In the genomic region with DNA sequence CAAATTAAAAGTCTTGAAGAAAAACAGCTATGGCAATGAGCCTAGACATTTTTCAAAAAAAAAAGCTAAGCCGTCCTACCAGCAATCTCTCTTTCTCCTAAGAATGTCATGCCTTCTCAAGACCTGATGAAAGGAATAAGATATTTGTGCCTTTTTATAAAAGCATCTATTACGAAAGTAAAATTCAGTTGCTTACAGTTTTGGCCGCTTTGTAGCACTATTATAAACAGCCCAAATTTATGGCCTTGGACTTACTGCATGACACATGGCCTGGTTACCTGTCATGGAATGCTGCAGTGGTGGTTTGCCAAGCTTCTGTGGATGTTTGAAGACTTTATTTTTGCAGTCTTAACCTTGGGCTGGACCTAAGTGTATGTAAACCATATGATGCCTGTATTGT, we compare ENCODE assay signal across 20 cellular contexts. TPM values are rescaled to one million over a fixed set of nuclear protein-coding genes. Genes with fewer than 3 reads are reported as not detected.
DNase-seq lines count a peak whose midpoint lies in the region; ATAC-seq and TF ChIP-seq lines count a peak whose summit lies in the region.
"Had no signal": no experiment of that assay in that cellular context is flagged by ENCODE, and none has a peak within 500 bp of the region (broad histone marks: within the 10 kb centered on the region; RNA-seq: fewer than 3 reads in every experiment).

No MANE protein-coding gene starts in this region.

- H3K79me2 ChIP-seq in hepatocyte: no peaks in the 10 kb centered on the region

- no peaks in the 10 kb centered on the region for H3K27me3 ChIP-seq in adrenal gland
- H3K27me3 ChIP-seq in hepatocyte: no peaks in the 10 kb centered on the region
- H3K27me3 ChIP-seq in rectal smooth muscle tissue (ENCODE audit: control insufficient read depth, insufficient read depth, low read length): no peaks in the 10 kb centered on the region
- H3K27me3 ChIP-seq: SJCRH30 had no signal

- peak overlapping the region; percentile 8 for H3K4me2 ChIP-seq in hepatocyte
- H3K4me2 ChIP-seq: KMS-11 had no signal

- peaks cover 3 to 18% of the 10 kb centered on the region in 2 donors for H3K4me1 ChIP-seq in adrenal gland (replicated peaks in 1 of 2)
- no peaks in the 10 kb centered on the region for H3K4me1 ChIP-seq in hepatocyte (ENCODE audit: insufficient read depth)
- H3K4me1 ChIP-seq in rectal smooth muscle tissue (ENCODE audit: control insufficient read depth, insufficient read depth, low read length): peaks cover 14% of the 10 kb centered on the region
- H3K4me1 ChIP-seq: SJCRH30 had no signal

- 38 to 44% (median 43%) methylated on average over 3 of the region's 3 CpGs for WGBS in adrenal gland, 4 donors
- WGBS in hepatocyte (ENCODE audit: low lambda C conversion rate, missing lambda C conversion rate): 66% methylated on average over 3 of the region's 3 CpGs

- intact Hi-C loops in adrenal gland (cut with DNase I): no loop called here

- peak overlapping the region; percentile 8 to 51 (median 28) for H3K27ac ChIP-seq in adrenal gland
- no peak overlapping the region for H3K27ac ChIP-seq in hepatocyte
- H3K27ac ChIP-seq in rectal smooth muscle tissue (ENCODE audit: low read depth, low read length): peak overlapping the region; percentile 55
- H3K27ac ChIP-seq: KMS-11, SJCRH30 had no signal

- no peak overlapping the region for H3K9ac ChIP-seq in rectal smooth muscle tissue (ENCODE audit: low read length)
- H3K9ac ChIP-seq: KMS-11 had no signal

- no peak for TF ChIP-seq POLR2A in adrenal gland (IDR thresholded peaks at IDR 0.05)

- TF ChIP-seq CTCF in adrenal gland (IDR thresholded peaks at IDR 0.05): no peak
- no peak for TF ChIP-seq CTCF in hepatocyte (IDR thresholded peaks at IDR 0.05; ENCODE audit: poor library complexity)

- ATAC-seq in GM21576 (IDR thresholded peaks at IDR 0.05; ENCODE audit: unreplicated experiment) (no peak), HG02798 (IDR thresholded peaks at IDR 0.05; ENCODE audit: poor library complexity, unreplicated experiment) (no peak)
- ATAC-seq: CD8-positive, alpha-beta T cell had no signal

- H4K20me1 ChIP-seq in hepatocyte (ENCODE audit: insufficient read depth, poor library complexity, severe bottlenecking): no peaks in the 10 kb centered on the region

- no peaks in the 10 kb centered on the region for H3K9me2 ChIP-seq in hepatocyte (replicated peaks; ENCODE audit: insufficient read depth)

- H3K36me3 ChIP-seq in adrenal gland (replicated peaks in 1 of 2) (peaks cover 0 to 3% of the 10 kb centered on the region in 2 donors), hepatocyte (replicated peaks; ENCODE audit: insufficient read depth, low read depth) (no peaks in the 10 kb centered on the region), rectal smooth muscle tissue (ENCODE audit: control insufficient read depth, insufficient read depth, low read length) (no peaks in the 10 kb centered on the region)

- H3K9me3 ChIP-seq in adrenal gland (replicated peaks in 1 of 3) (no peaks in the 10 kb centered on the region), hepatocyte (ENCODE audit: low read depth) (no peaks in the 10 kb centered on the region)
- H3K9me3 ChIP-seq: SJCRH30 had no signal

- no peak overlapping the region for H2AFZ ChIP-seq in hepatocyte

- peak; percentile 24 for DNase-seq in GM03348 (ENCODE audit: low spot score)
- peak in 6 of 7 donors; percentile 35 to 77 (median 58) for DNase-seq in adrenal gland
- no peak for DNase-seq in hepatocyte (ENCODE audit: low spot score)
- no peak for DNase-seq in NCI-H526 treated with DMSO at 0.1 percent for 48 hours (lab: John Stamatoyannopoulos, UW)
- no peak for DNase-seq in GDM1 (lab: John Stamatoyannopoulos, UW)
- DNase-seq: 8988T; AML-193; C1 segment of cervical spinal cord; CD8-positive, alpha-beta T cell; NCI-H1105 treated with DMSO at 0.1 percent for 48 hours; NCI-H2029 treated with DMSO at 0.1 percent for 48 hours; NCI-H2171; NCI-H345; NCI-H524; NCI-H82; SJCRH30 had no signal

- H3K4me3 ChIP-seq in adrenal gland (no peak overlapping the region), hepatocyte (no peak overlapping the region), rectal smooth muscle tissue (ENCODE audit: low read length) (no peak overlapping the region)
- H3K4me3 ChIP-seq: SJCRH30 had no signal

RNA-seq across cellular contexts. Expression of gene VAPB, which starts 22.2 kb away (rescaled TPM):
- total RNA-seq in adrenal gland: 100 to 1,000 TPM in 1 of 8 donors, 10 to 100 TPM in 7; 24.6 to 103 (median 53.2) TPM
- 100 to 1,000 TPM in 1 of 3 donors, 10 to 100 TPM in 2; 27.0 to 162 (median 33.9) TPM for polyA plus RNA-seq in adrenal gland
- total RNA-seq in hepatocyte: 26.8 and 32.1 TPM in 2 replicates
- 40.1 and 49.6 TPM in 2 replicates for polyA plus RNA-seq in hepatocyte

RNA-seq across cellular contexts. Expression of gene RAB22A, which starts 57.4 kb away (rescaled TPM):
- total RNA-seq in adrenal gland: 10 to 100 TPM; 22.4 to 46.3 (median 28.2) TPM
- 10 to 100 TPM in 1 of 3 donors, 1 to 10 TPM in 2; 6.7 to 31.9 (median 8.0) TPM for polyA plus RNA-seq in adrenal gland
- 24.0 and 26.9 TPM in 2 replicates for total RNA-seq in hepatocyte
- polyA plus RNA-seq in hepatocyte: 16.7 and 18.4 TPM in 2 replicates

Comparison
In these comparisons a context has a peak if more than half of its experiments do, and no peak if none do; other contexts are left out.
1. DNase-seq: peak in GM03348 (single experiment) and adrenal gland (6 of 7); none in hepatocyte (single experiment), NCI-H526 treated with DMSO at 0.1 percent for 48 hours (single experiment) and GDM1 (single experiment).